Comparison of ENCODE assay signal across 9 cellular contexts in genomic region chr7:143882020-143882610, GRCh38. TPM values are rescaled to one million over a fixed set of nuclear protein-coding genes. Genes with fewer than 3 reads are reported as not detected.
A peak's percentile ranks its signal among the peaks of the same experiment; 100 is the strongest.
DNase-seq lines count a peak whose midpoint lies in the region; ATAC-seq, FAIRE-seq and TF ChIP-seq lines count a peak whose summit lies in the region.
"Had no signal": no experiment of that assay in that cellular context is flagged by ENCODE, and none has a peak within 500 bp of the region (broad histone marks: within the 10 kb centered on the region; RNA-seq: fewer than 3 reads in every experiment).

No MANE protein-coding gene starts in this region.

- H3K9me3 ChIP-seq in K562 (replicated peaks; ENCODE audit: control insufficient read depth, insufficient read depth, low read depth, low read length): 0 out of 2 replicates have a peak, but pooled peaks cover 2% of the 10 kb centered on the region

- TF ChIP-seq CTCF in K562 (IDR thresholded peaks at IDR 0.05 in 2 of 3, conservative IDR thresholded peaks at IDR 0.05 in 1 of 3; ENCODE audit: insufficient read depth in 2 of 3, low read depth in 1 of 3, low read length in 3 of 3): no peak

- H3K36me3 ChIP-seq in K562 (ENCODE audit: control insufficient read depth, insufficient read depth, low read length): 0 out of 3 replicates have a peak, but pooled peaks cover 2% of the 10 kb centered on the region

- no peak overlapping the region for H3K4me3 ChIP-seq in K562
- peak overlapping the region; percentile 41 for H3K4me3 ChIP-seq in iPS-11a (ENCODE audit: low read depth, low read length)

- in situ Hi-C loops in K562 (cut with MboI): no loop called here

- CTCF ChIA-PET in K562 (lab: Yijun Ruan, JAX; ENCODE audit: low intra/inter-chr PET ratio): no interaction called here

- TF ChIP-seq EP300 in K562 (IDR thresholded peaks at IDR 0.05; ENCODE audit: low read length): no peak

- no peak for ATAC-seq in K562

- peaks cover 10% of the 10 kb centered on the region; the same call in 1 of the 3 replicates for H3K79me2 ChIP-seq in K562 (ENCODE audit: control insufficient read depth, insufficient read depth, low read length)

- H3K9ac ChIP-seq in K562 (ENCODE audit: insufficient read depth in 1 of 2, low read depth in 2 of 2, low read length in 2 of 2): no peak overlapping the region

- DNase-seq in NCI-H2196 (lab: John Stamatoyannopoulos, UW; ENCODE audit: unreplicated experiment): peak; percentile 26
- DNase-seq in NCI-H2196 treated with DMSO at 0.1 percent for 48 hours (lab: John Stamatoyannopoulos, UW; ENCODE audit: unreplicated experiment): no peak
- DNase-seq in K562 (ENCODE audit: extremely low read depth in 1 of 4, low spot score in 3 of 4): peak in 2 of 4 experiments; percentile 8 to 11
- DNase-seq in putamen (ENCODE audit: low spot score): peak; percentile 86
- no peak for DNase-seq in AML-193 (lab: John Stamatoyannopoulos, UW)
- no peak for DNase-seq in SW480 (ENCODE audit: low spot score)
- DNase-seq in HT-29 (ENCODE audit: low spot score): no peak

- no peaks in the 10 kb centered on the region for H3K9me1 ChIP-seq in K562 (ENCODE audit: control insufficient read depth, insufficient read depth, low read length)

- no peak overlapping the region for H2AFZ ChIP-seq in K562 (ENCODE audit: low read depth, low read length)

- H4K20me1 ChIP-seq in K562 (replicated peaks; ENCODE audit: control insufficient read depth, insufficient read depth, low read length): no peaks in the 10 kb centered on the region

- BruUV-seq in K562 (replicated peaks; lab: Mats Ljungman, UMichigan): no TSS peak

- no peak overlapping the region for H3K27ac ChIP-seq in K562 (ENCODE audit: extremely low read depth, low read depth, low read length)
- H3K27ac ChIP-seq: C4-2B had no signal

- TF ChIP-seq RAD21 in K562 (CRISPR knock-in tag; conservative IDR thresholded peaks at IDR 0.05 in 1 of 2, IDR thresholded peaks at IDR 0.05 in 1 of 2): no peak

- no peak for FAIRE-seq in K562 (lab: Jason Lieb, UNC)

- POLR2A ChIA-PET in K562 (lab: Yijun Ruan, JAX): interaction anchor here (1.4 to 2.3 kb wide), 2 partner anchors 11 to 14 kb away, joined by 3 to 7 read pairs; no protein-coding TSS in a partner anchor

- intact Hi-C loops in K562 (cut with micrococcal nuclease): no loop called here

- no peak overlapping the region for H3K4me2 ChIP-seq in K562 (ENCODE audit: insufficient read depth, low read length)

- H3K27me3 ChIP-seq in K562 (ENCODE audit: control insufficient read depth in 2 of 2, insufficient read depth in 2 of 2, low read length in 2 of 2): no peaks in the 10 kb centered on the region

- 84% methylated on average over 12 of the region's 23 CpGs for WGBS in K562 (ENCODE audit: insufficient coverage, low coverage, missing lambda C conversion rate)

- TF ChIP-seq POLR2A in K562 (conservative IDR thresholded peaks at IDR 0.05): no peak

- peaks cover 0 to 11% of the 10 kb centered on the region in 2 experiments; a peak in 2 of 5 replicates for H3K4me1 ChIP-seq in K562 (replicated peaks in 1 of 2; ENCODE audit: control insufficient read depth in 2 of 2, insufficient read depth in 2 of 2, low read length in 2 of 2)

TF ChIP-seq in K562, 482 proteins besides CTCF, POLR2A, EP300 and RAD21:
- TF ChIP-seq ZBTB33 (CRISPR knock-in tag; IDR thresholded peaks at IDR 0.05): peak; percentile 88
- TF ChIP-seq KLF6 (CRISPR knock-in tag; IDR thresholded peaks at IDR 0.05; ENCODE audit: borderline replicate concordance): no peak

RNA-seq across cellular contexts. Expression of gene TCAF1, which starts 19.9 kb away (rescaled TPM):
- total RNA-seq in K562 (2011; cell fraction: chromatin; rRNA removed; ENCODE audit: low replicate concordance): 31.5 and 50.2 TPM in 2 replicates
- total RNA-seq in K562 (2011; cell fraction: nucleolus; rRNA removed): 16.2 and 20.5 TPM in 2 replicates
- total RNA-seq in K562 (2011; cell fraction: nucleoplasm; rRNA removed): 16.9 and 23.0 TPM in 2 replicates
- total RNA-seq in K562 (2014; rRNA removed) (23.4 and 25.0 TPM in 2 replicates), K562 (2014; rRNA removed; fragmentation: Illumina TruSeq; extraction: Trizol) (30.1 and 34.2 TPM in 2 replicates), K562 (2015; rRNA removed; fragmentation: Illumina TruSeq; extraction: Trizol) (30.5 and 32.0 TPM in 2 replicates), K562 (2021) (51.3 and 52.2 TPM in 2 replicates)
- polyA plus RNA-seq in K562 (2011; rRNA removed) (24.4 and 38.6 TPM in 2 replicates), K562 (2014; fragmentation: Illumina TruSeq; extraction: Trizol) (39.2 and 45.9 TPM in 2 replicates), K562 (2014; fragmentation: Nextera tagmentation; extraction: Ambion mirVana) (1 to 10 TPM; 6.2 to 9.6 TPM), K562 (2014; rRNA removed) (22.1 and 24.2 TPM in 2 replicates)
- polyA plus RNA-seq in K562 (2011; cell fraction: cytosol; rRNA removed): 27.4 and 34.9 TPM in 2 replicates
- 29.5 and 33.3 TPM in 2 replicates for polyA plus RNA-seq in K562 (2011; cell fraction: nucleus; rRNA removed)
- 38.3 and 40.8 TPM in 2 replicates for polyA plus RNA-seq in K562 (2012)
- polyA minus RNA-seq in K562 (2011; rRNA and poly(A)+ RNA removed): 64.3 and 93.5 TPM in 2 replicates
- polyA minus RNA-seq in K562 (2011; cell fraction: cytosol; rRNA and poly(A)+ RNA removed): 34.4 and 36.3 TPM in 2 replicates
- 22.9 and 40.4 TPM in 2 replicates for polyA minus RNA-seq in K562 (2011; cell fraction: nucleus; rRNA and poly(A)+ RNA removed)
- total RNA-seq in HT-29 (2014; rRNA removed; shearing (Covaris generic)): 17.4 and 22.4 TPM in 2 replicates

RNA-seq across cellular contexts. Expression of gene OR2F2, which starts 52.9 kb away (rescaled TPM):
- not detected in 2 replicates for total RNA-seq in K562 (2011; cell fraction: chromatin; rRNA removed; ENCODE audit: low replicate concordance)
- total RNA-seq in K562 (2011; cell fraction: nucleolus; rRNA removed): not detected in 2 replicates
- not detected in 2 replicates for total RNA-seq in K562 (2011; cell fraction: nucleoplasm; rRNA removed)
- total RNA-seq in K562 (2014; rRNA removed) (not detected in 2 replicates), K562 (2014; rRNA removed; fragmentation: Illumina TruSeq; extraction: Trizol) (not detected in 2 replicates), K562 (2015; rRNA removed; fragmentation: Illumina TruSeq; extraction: Trizol) (not detected in 2 replicates), K562 (2021) (not detected in 2 replicates)
- polyA plus RNA-seq in K562 (2011; rRNA removed) (not detected in 2 replicates), K562 (2014; fragmentation: Illumina TruSeq; extraction: Trizol) (not detected in 2 replicates), K562 (2014; fragmentation: Nextera tagmentation; extraction: Ambion mirVana) (not detected), K562 (2014; rRNA removed) (not detected in 2 replicates)
- polyA plus RNA-seq in K562 (2011; cell fraction: cytosol; rRNA removed): not detected in 2 replicates
- not detected in 2 replicates for polyA plus RNA-seq in K562 (2011; cell fraction: nucleus; rRNA removed)
- not detected in 2 replicates for polyA plus RNA-seq in K562 (2012)
- polyA minus RNA-seq in K562 (2011; rRNA and poly(A)+ RNA removed): not detected in 2 replicates
- polyA minus RNA-seq in K562 (2011; cell fraction: cytosol; rRNA and poly(A)+ RNA removed): not detected in 2 replicates
- not detected in 2 replicates for polyA minus RNA-seq in K562 (2011; cell fraction: nucleus; rRNA and poly(A)+ RNA removed)
- not detected in 2 replicates for total RNA-seq in HT-29 (2014; rRNA removed; shearing (Covaris generic))

Comparison
In these comparisons a context has a peak if more than half of its experiments do, and no peak if none do; other contexts are left out.
1. DNase-seq: peak in NCI-H2196 (single experiment) and putamen (single experiment); none in NCI-H2196 treated with DMSO at 0.1 percent for 48 hours (single experiment), AML-193 (0 of 2), SW480 (single experiment) and HT-29 (single experiment).